In the genomic region with DNA sequence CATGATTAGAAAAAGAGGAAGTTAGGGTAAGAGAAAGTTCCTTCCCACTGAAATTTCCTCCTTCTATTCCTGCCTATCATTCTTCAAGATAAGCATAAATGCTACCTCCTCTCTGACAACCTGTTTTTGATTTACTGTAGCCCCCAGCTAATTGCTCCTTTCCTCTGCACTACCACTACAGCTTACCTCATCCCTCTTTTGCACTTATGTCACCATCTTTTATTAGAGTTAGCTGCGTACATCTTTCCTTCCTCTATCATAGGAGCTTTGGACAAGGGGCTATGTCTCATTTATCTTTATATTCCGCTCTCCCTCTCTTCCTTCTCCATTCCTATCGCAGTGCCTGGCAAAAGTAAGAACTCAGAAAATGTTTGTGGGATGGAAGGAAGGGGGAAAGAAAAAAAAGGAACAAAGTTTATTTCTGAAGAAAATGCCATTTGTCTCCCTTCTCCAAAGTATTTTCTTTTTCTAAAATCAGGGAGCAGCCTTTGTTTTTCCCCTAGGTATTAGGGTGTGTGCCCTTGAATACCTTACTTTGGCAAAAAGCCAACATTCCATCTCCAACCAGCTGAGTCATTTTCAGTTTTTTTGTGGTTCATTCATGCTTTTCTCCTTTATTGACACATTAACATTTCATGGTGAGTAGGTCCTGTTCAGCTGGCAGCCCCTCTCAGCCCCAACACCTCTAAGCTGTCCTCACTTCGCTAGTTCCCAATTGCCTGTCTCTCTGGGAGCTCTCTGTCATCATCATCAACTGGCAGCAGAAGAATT, we compare ENCODE assay signal across 13 cellular contexts.
DNase-seq lines count a peak whose midpoint lies in the region; TF ChIP-seq lines count a peak whose summit lies in the region.
"Had no signal": no experiment of that assay in that cellular context is flagged by ENCODE, and none has a peak within 500 bp of the region (broad histone marks: within the 10 kb centered on the region; RNA-seq: fewer than 3 reads in every experiment).

No MANE protein-coding gene starts in this region.

- intact Hi-C loops in vagina (cut with DNase I) = no loop called here

- H4K20me1 ChIP-seq in BLaER1 = no peaks in the 10 kb centered on the region

- no peak overlapping the region for H3K9ac ChIP-seq in BLaER1

- H3K36me3 ChIP-seq in BLaER1 (no peaks in the 10 kb centered on the region), vagina (no peaks in the 10 kb centered on the region), BE2C (no peaks in the 10 kb centered on the region)

- peak overlapping the region; percentile 37 for H3K4me2 ChIP-seq in BLaER1

- H3K4me1 ChIP-seq in BLaER1 (peaks cover 12% of the 10 kb centered on the region), vagina (no peaks in the 10 kb centered on the region), BE2C (peaks cover 26% of the 10 kb centered on the region)

- TF ChIP-seq POLR2A in vagina (IDR thresholded peaks at IDR 0.05) = no peak

- H3K9me3 ChIP-seq in BLaER1 = no peaks in the 10 kb centered on the region
- no peaks in the 10 kb centered on the region for H3K9me3 ChIP-seq in vagina
- no peaks in the 10 kb centered on the region for H3K9me3 ChIP-seq in BE2C

- DNase-seq in HS-5 (ENCODE audit: low read depth) (peak; percentile 49), OCI-M1 (lab: John Stamatoyannopoulos, UW) (peak; percentile 57), fibroblast of pulmonary artery (ENCODE audit: low read depth) (peak; percentile 46), vagina (ENCODE audit: extremely low spot score in 2 of 2) (no peak), BE2C (no peak), CD1c-positive myeloid dendritic cell (ENCODE audit: extremely low spot score) (no peak)
- no peak for DNase-seq in activated CD8-positive, alpha-beta memory T cell treated with anti-CD3 and anti-CD28 coated beads, Interleukin-2, amount 50 U/mL, for 4 hours
- DNase-seq: activated CD4-positive, alpha-beta T cell treated with anti-CD3 and anti-CD28 coated beads for 36 hours; activated naive CD4-positive, alpha-beta T cell treated with Interleukin-2 at 50 U/mL for 16 hours; CD8-positive, alpha-beta memory T cell; left cardiac atrium; posterior cingulate gyrus had no signal

- H3K4me3 ChIP-seq in BLaER1 (no peak overlapping the region), fibroblast of pulmonary artery (replicated peaks; ENCODE audit: low read depth, low read length) (no peak overlapping the region), vagina (no peak overlapping the region), BE2C (ENCODE audit: low read depth, low read length) (no peak overlapping the region)

- H3K27me3 ChIP-seq in BLaER1 (no peaks in the 10 kb centered on the region), vagina (no peaks in the 10 kb centered on the region), BE2C (no peaks in the 10 kb centered on the region)

- TF ChIP-seq CTCF in fibroblast of pulmonary artery (IDR thresholded peaks at IDR 0.05; ENCODE audit: low read length, missing control alignments) = no peak
- TF ChIP-seq CTCF in vagina (IDR thresholded peaks at IDR 0.05) = no peak
- TF ChIP-seq CTCF in BE2C (IDR thresholded peaks at IDR 0.05; ENCODE audit: low read depth, low read length) = no peak

- H3K27ac ChIP-seq in BLaER1 (no peak overlapping the region), vagina (no peak overlapping the region)

Comparison
In these comparisons a context has a peak if more than half of its experiments do, and no peak if none do; other contexts are left out.
1. DNase-seq: peak in HS-5 (single experiment), OCI-M1 (single experiment) and fibroblast of pulmonary artery (single experiment); none in vagina (0 of 2), activated CD8-positive, alpha-beta memory T cell treated with anti-CD3 and anti-CD28 coated beads, Interleukin-2, amount 50 U/mL, for 4 hours (single experiment), BE2C (single experiment) and CD1c-positive myeloid dendritic cell (single experiment).